ENCODE assay signal across 21 cellular contexts in genomic region chr4:129378346-129378745, GRCh38.
A peak's percentile ranks its signal among the peaks of the same experiment; 100 is the strongest.
DNase-seq lines count a peak whose midpoint lies in the region; ATAC-seq and TF ChIP-seq lines count a peak whose summit lies in the region.
"Had no signal": no experiment of that assay in that cellular context is flagged by ENCODE, and none has a peak within 500 bp of the region (broad histone marks: within the 10 kb centered on the region; RNA-seq: fewer than 3 reads in every experiment).

No MANE protein-coding gene starts in this region.

- H3K36me3 ChIP-seq in upper lobe of right lung: no peaks in the 10 kb centered on the region
- no peaks in the 10 kb centered on the region for H3K36me3 ChIP-seq in colonic mucosa
- H3K36me3 ChIP-seq in sigmoid colon: no peaks in the 10 kb centered on the region
- H3K36me3 ChIP-seq: MG63, Peyer's patch had no signal

- H3K27ac ChIP-seq in upper lobe of right lung (no peak overlapping the region), colonic mucosa (no peak overlapping the region), sigmoid colon (no peak overlapping the region)
- H3K27ac ChIP-seq: Peyer's patch had no signal

- ATAC-seq in upper lobe of right lung (peak; percentile 55), GM18868 (IDR thresholded peaks at IDR 0.05; ENCODE audit: unreplicated experiment) (no peak)
- ATAC-seq: HepG2, K562, SK-N-SH treated with all-trans-retinoic acid at 6 μM for 48 hours had no signal

- no peaks in the 10 kb centered on the region for H3K4me1 ChIP-seq in upper lobe of right lung
- H3K4me1 ChIP-seq in colonic mucosa: no peaks in the 10 kb centered on the region
- peaks cover 0 to 13% (median 0%) of the 10 kb centered on the region in 4 donors for H3K4me1 ChIP-seq in sigmoid colon
- H3K4me1 ChIP-seq: Peyer's patch had no signal

- 43 to 53% methylated on average over 4 of the region's 4 CpGs for WGBS in sigmoid colon, 2 donors

- no peak overlapping the region for H3K9ac ChIP-seq in colonic mucosa (ENCODE audit: low read depth in 2 of 2, low read length in 2 of 2)

- TF ChIP-seq POLR2A in sigmoid colon (IDR thresholded peaks at IDR 0.05): no peak

- no peak for TF ChIP-seq CTCF in upper lobe of right lung (IDR thresholded peaks at IDR 0.05)
- no peak for TF ChIP-seq CTCF in colonic mucosa (IDR thresholded peaks at IDR 0.05)
- no peak for TF ChIP-seq CTCF in sigmoid colon (IDR thresholded peaks at IDR 0.05)

- DNase-seq in NCI-H82 (lab: John Stamatoyannopoulos, UW): peak; percentile 19
- no peak for DNase-seq in NCI-H82 treated with DMSO at 0.1 percent for 48 hours (lab: John Stamatoyannopoulos, UW; ENCODE audit: unreplicated experiment)
- DNase-seq in NCI-H187 (lab: John Stamatoyannopoulos, UW): peak; percentile 72 to 89
- DNase-seq in NCI-H2227 (lab: John Stamatoyannopoulos, UW; ENCODE audit: unreplicated experiment): peak; percentile 26
- DNase-seq in upper lobe of right lung: no peak
- no peak for DNase-seq in colonic mucosa
- no peak for DNase-seq in sigmoid colon
- DNase-seq: CD4-positive, CD25-positive, alpha-beta regulatory T cell; COR-L47; DMS153; GF-D8; MG63; NCI-H1048; NCI-H2029 treated with DMSO at 0.1 percent for 48 hours; NCI-H446 treated with DMSO at 0.1 percent for 48 hours; NK-92 treated with Interleukin-12 subunit alpha and Interleukin-12 subunit beta, amount 100 ng/mL, for 24 hours; Peyer's patch had no signal

- H3K4me3 ChIP-seq in upper lobe of right lung (no peak overlapping the region), colonic mucosa (no peak overlapping the region), sigmoid colon (no peak overlapping the region)
- H3K4me3 ChIP-seq: K562, MG63, Peyer's patch had no signal

- no peaks in the 10 kb centered on the region for H3K27me3 ChIP-seq in upper lobe of right lung
- no peaks in the 10 kb centered on the region for H3K27me3 ChIP-seq in colonic mucosa
- H3K27me3 ChIP-seq in sigmoid colon: no peaks in the 10 kb centered on the region
- H3K27me3 ChIP-seq: MG63, Peyer's patch had no signal

- no peak for TF ChIP-seq EP300 in sigmoid colon (IDR thresholded peaks at IDR 0.05)

- H3K9me3 ChIP-seq in upper lobe of right lung: no peaks in the 10 kb centered on the region
- H3K9me3 ChIP-seq in colonic mucosa: no peaks in the 10 kb centered on the region
- H3K9me3 ChIP-seq in sigmoid colon: no peaks in the 10 kb centered on the region
- H3K9me3 ChIP-seq: MG63, Peyer's patch had no signal

- intact Hi-C loops in upper lobe of right lung (cut with DNase I) (no loop called here), colonic mucosa (cut with DNase I) (no loop called here), sigmoid colon (cut with DNase I) (no loop called here)

Comparison
In these comparisons a context has a peak if more than half of its experiments do, and no peak if none do; other contexts are left out.
1. DNase-seq: peak in NCI-H82 (single experiment), NCI-H187 (2 of 2) and NCI-H2227 (single experiment); none in NCI-H82 treated with DMSO at 0.1 percent for 48 hours (single experiment), upper lobe of right lung (single experiment), colonic mucosa (single experiment) and sigmoid colon (single experiment).